In the genomic region with DNA sequence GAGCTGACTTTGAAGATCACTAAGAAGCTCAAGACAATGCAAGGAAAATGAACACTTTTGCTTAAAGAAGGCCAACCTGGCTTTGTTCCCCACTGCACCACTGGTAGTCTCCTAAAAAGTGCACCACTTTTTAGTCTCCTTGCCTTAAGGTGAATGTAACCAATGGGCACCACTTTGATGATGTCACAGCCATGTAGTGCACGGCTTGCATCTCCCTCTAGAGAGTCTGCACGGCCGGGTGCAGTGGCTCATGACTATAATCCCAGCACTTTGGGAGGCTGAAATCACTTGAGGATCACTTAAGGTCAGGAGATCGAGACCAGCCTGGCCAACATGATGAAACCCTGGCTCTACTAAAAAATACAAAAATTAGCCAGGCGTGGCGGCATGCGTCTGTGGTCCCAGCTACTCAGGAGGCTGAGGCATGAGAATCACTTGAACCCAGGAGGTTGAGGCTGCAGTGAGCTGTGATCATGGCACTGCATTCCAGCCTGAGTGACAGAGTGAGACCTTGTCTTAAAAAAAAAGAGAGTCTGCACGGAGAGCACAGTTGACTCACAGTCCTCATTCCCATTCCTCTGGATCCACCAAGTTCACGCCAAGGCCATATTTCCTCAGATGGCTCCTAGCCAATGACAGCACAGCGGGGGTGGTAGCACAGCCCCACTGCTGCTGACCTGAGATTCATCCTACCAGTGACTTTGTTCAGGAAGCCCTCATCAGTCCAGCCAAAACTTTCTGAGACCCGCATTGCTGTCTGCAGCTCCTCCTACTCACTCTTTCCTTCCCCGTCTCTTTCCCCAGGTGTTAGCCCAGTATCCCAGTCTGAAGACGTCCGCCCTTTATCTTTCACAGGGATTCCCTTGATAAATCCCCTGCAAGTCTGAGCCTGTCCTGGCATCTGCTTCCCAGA, we compare ENCODE assay signal across 10 cellular contexts. TPM values are rescaled to one million over a fixed set of nuclear protein-coding genes. Genes with fewer than 3 reads are reported as not detected.
DNase-seq lines count a peak whose midpoint lies in the region; ATAC-seq, FAIRE-seq and TF ChIP-seq lines count a peak whose summit lies in the region.
"Had no signal": no experiment of that assay in that cellular context is flagged by ENCODE, and none has a peak within 500 bp of the region (broad histone marks: within the 10 kb centered on the region; RNA-seq: fewer than 3 reads in every experiment).

No MANE protein-coding gene starts in this region.

- TF ChIP-seq CTCF in cardiac muscle cell (IDR thresholded peaks at IDR 0.05; ENCODE audit: low read depth, low read length) (no peak), endothelial cell of umbilical vein (IDR thresholded peaks at IDR 0.05; ENCODE audit: extremely low read depth in 1 of 2, insufficient read depth in 1 of 2, low read depth in 1 of 2, low read length in 2 of 2) (no peak)
- no peak for TF ChIP-seq CTCF in CD4-positive, alpha-beta T cell (IDR thresholded peaks at IDR 0.05)

- POLR2A ChIA-PET in endothelial cell of umbilical vein (lab: Charles Lee), result no interaction called here
- POLR2A ChIA-PET in CD4-positive, alpha-beta T cell (lab: Charles Lee), result no interaction called here

- H3K9me3 Mint-ChIP-seq in CD4-positive, alpha-beta T cell, result no peaks in the 10 kb centered on the region

- CTCF ChIA-PET in endothelial cell of umbilical vein (lab: Charles Lee), result no interaction called here
- CTCF ChIA-PET in CD4-positive, alpha-beta T cell (lab: Charles Lee), result interaction anchor here (1.0 kb wide), 1 partner anchor 8 kb away, joined by 3 read pairs; no protein-coding TSS in a partner anchor

- peaks cover 4% of the 10 kb centered on the region for H3K27me3 Mint-ChIP-seq in CD4-positive, alpha-beta T cell

- TF ChIP-seq POLR2A in endothelial cell of umbilical vein (IDR thresholded peaks at IDR 0.05; ENCODE audit: low read depth, low read length), result no peak

- no peaks in the 10 kb centered on the region for H4K20me1 ChIP-seq in endothelial cell of umbilical vein (replicated peaks; ENCODE audit: control insufficient read depth, extremely low read depth, insufficient read depth, low read length)

- H3K36me3 ChIP-seq in cardiac muscle cell (no peaks in the 10 kb centered on the region), endothelial cell of umbilical vein (ENCODE audit: control insufficient read depth in 2 of 2, extremely low read depth in 1 of 2, insufficient read depth in 2 of 2, low read length in 2 of 2) (no peaks in the 10 kb centered on the region)

- no peak overlapping the region for H3K4me3 Mint-ChIP-seq in CD4-positive, alpha-beta T cell

- H3K4me3 ChIP-seq in cardiac muscle cell (no peak overlapping the region), endothelial cell of umbilical vein (replicated peaks in 1 of 3; ENCODE audit: insufficient read depth in 1 of 3, low read depth in 1 of 3, low read length in 3 of 3) (no peak overlapping the region)

- peak overlapping the region; percentile 99 for H3K27ac ChIP-seq in cardiac muscle cell
- H3K27ac ChIP-seq in endothelial cell of umbilical vein (ENCODE audit: insufficient read depth, low read depth, low read length), result no peak overlapping the region
- H3K27ac ChIP-seq in CD4-positive, alpha-beta T cell (ENCODE audit: low read depth, low read length), result no peak overlapping the region

- no peak overlapping the region for H3K4me2 ChIP-seq in endothelial cell of umbilical vein (ENCODE audit: insufficient read depth, low read length)

- no peaks in the 10 kb centered on the region for H3K36me3 Mint-ChIP-seq in CD4-positive, alpha-beta T cell (ENCODE audit: low read depth)

- H3K9ac ChIP-seq in endothelial cell of umbilical vein (replicated peaks; ENCODE audit: extremely low read depth, insufficient read depth, low read length), result no peak overlapping the region

- H3K9me1 ChIP-seq in endothelial cell of umbilical vein (replicated peaks; ENCODE audit: control insufficient read depth, extremely low read depth, insufficient read depth, low read length), result no peaks in the 10 kb centered on the region

- peak; percentile 40 for FAIRE-seq in endothelial cell of umbilical vein (lab: Jason Lieb, UNC)

- BruUV-seq in endothelial cell of umbilical vein (replicated peaks; lab: Mats Ljungman, UMichigan), result no TSS peak

- H3K27ac Mint-ChIP-seq in CD4-positive, alpha-beta T cell, result no peak overlapping the region

- peaks cover 27% of the 10 kb centered on the region for H3K4me1 ChIP-seq in cardiac muscle cell (ENCODE audit: low read depth)
- H3K4me1 ChIP-seq in endothelial cell of umbilical vein (ENCODE audit: control insufficient read depth, extremely low read depth, insufficient read depth, low read length), result peaks cover 15% of the 10 kb centered on the region

- peak overlapping the region; percentile 1 for H2AFZ ChIP-seq in endothelial cell of umbilical vein (ENCODE audit: low read depth, low read length)

- no peaks in the 10 kb centered on the region for H3K79me2 ChIP-seq in endothelial cell of umbilical vein (ENCODE audit: control insufficient read depth, insufficient read depth, low read length)

- H3K27me3 ChIP-seq in cardiac muscle cell (no peaks in the 10 kb centered on the region), endothelial cell of umbilical vein (ENCODE audit: control insufficient read depth in 2 of 2, insufficient read depth in 2 of 2, low read length in 2 of 2) (no peaks in the 10 kb centered on the region)
- H3K27me3 ChIP-seq in CD4-positive, alpha-beta T cell (ENCODE audit: control insufficient read depth, insufficient read depth, low read length), result no peaks in the 10 kb centered on the region

- ATAC-seq in Right ventricle myocardium inferior (no peak), HG02852 (IDR thresholded peaks at IDR 0.05; ENCODE audit: unreplicated experiment) (no peak)
- no peak for ATAC-seq in CD4-positive, alpha-beta T cell (ENCODE audit: poor library complexity)

- no peaks in the 10 kb centered on the region for H3K9me3 ChIP-seq in cardiac muscle cell (ENCODE audit: low read depth)
- no peaks in the 10 kb centered on the region for H3K9me3 ChIP-seq in endothelial cell of umbilical vein (replicated peaks; ENCODE audit: control insufficient read depth, insufficient read depth, low read length)
- no peaks in the 10 kb centered on the region for H3K9me3 ChIP-seq in CD4-positive, alpha-beta T cell (ENCODE audit: control insufficient read depth, low read length)

- H3K4me1 Mint-ChIP-seq in CD4-positive, alpha-beta T cell (ENCODE audit: low read depth), result no peaks in the 10 kb centered on the region

- intact Hi-C loops in Right ventricle myocardium inferior (cut with DNase I) (loop anchor here (2.0 to 10.0 kb wide), 2 partner anchors 139 to 177 kb away; a partner anchor contains a TSS), endothelial cell of umbilical vein (cut with micrococcal nuclease) (no loop called here)
- intact Hi-C loops in CD4-positive, alpha-beta T cell (cut with DNase I, micrococcal nuclease), result no loop called here

- DNase-seq in cardiac muscle cell (ENCODE audit: low read depth in 1 of 2, low spot score in 1 of 2) (peak in 1 of 2 donors; percentile 95), Right ventricle myocardium inferior (ENCODE audit: missing footprints) (no peak), endothelial cell of umbilical vein (ENCODE audit: low read depth, low spot score) (peak; percentile 79), myocyte (ENCODE audit: low read depth) (peak; percentile 64), RKO (ENCODE audit: low spot score) (no peak), NCI-H226 (no peak)
- DNase-seq in CD4-positive, alpha-beta T cell, result no peak
- DNase-seq: AML-193; NK-92 treated with Interleukin-12 subunit alpha and Interleukin-12 subunit beta, amount 100 ng/mL, for 24 hours had no signal

- dilution Hi-C loops in endothelial cell of umbilical vein (cut with MboI; ENCODE audit: extremely low pct_ligation_motif_present, low sequenced_read_pairs), result no loop called here

TF ChIP-seq in endothelial cell of umbilical vein, 7 proteins besides CTCF, POLR2A, EP300 and RAD21 (continues in another document):
- TF ChIP-seq, protein P1, sequence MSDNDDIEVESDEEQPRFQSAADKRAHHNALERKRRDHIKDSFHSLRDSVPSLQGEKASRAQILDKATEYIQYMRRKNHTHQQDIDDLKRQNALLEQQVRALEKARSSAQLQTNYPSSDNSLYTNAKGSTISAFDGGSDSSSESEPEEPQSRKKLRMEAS (IDR thresholded peaks at IDR 0.05; ENCODE audit: insufficient read depth, insufficient read length), result no peak
- TF ChIP-seq POLR2AphosphoS5 (IDR thresholded peaks at IDR 0.05; ENCODE audit: insufficient read depth, low read depth, low read length) (no peak), JUN (IDR thresholded peaks at IDR 0.05; ENCODE audit: borderline replicate concordance, insufficient read depth, insufficient read length, low read depth) (no peak), FOS (IDR thresholded peaks at IDR 0.05; ENCODE audit: borderline replicate concordance, insufficient read depth, low read length) (no peak), MYC (IDR thresholded peaks at IDR 0.05; ENCODE audit: low read depth, low read length) (no peak)

RNA-seq across cellular contexts. Expression of a gene that starts 16.5 kb away (rescaled TPM):
- 19.9 and 30.0 TPM in 2 replicates for total RNA-seq in cardiac muscle cell
- polyA plus RNA-seq in cardiac muscle cell, result 42.6 and 44.8 TPM in 2 replicates
- total RNA-seq in Right ventricle myocardium inferior, result 8.1 TPM
- total RNA-seq in endothelial cell of umbilical vein, result 9.4 and 9.8 TPM in 2 replicates
- polyA plus RNA-seq in endothelial cell of umbilical vein, result 1.8 and 2.4 TPM in 2 replicates
- polyA plus RNA-seq in endothelial cell of umbilical vein (2011; cell fraction: cytosol; rRNA removed), result 3.7 and 3.8 TPM in 2 replicates
- 11.3 and 18.5 TPM in 2 replicates for polyA plus RNA-seq in endothelial cell of umbilical vein (2011; cell fraction: nucleus; rRNA removed)
- 7.7 and 8.5 TPM in 2 replicates for polyA plus RNA-seq in endothelial cell of umbilical vein (2012)
- 3.3 and 3.4 TPM in 2 replicates for polyA minus RNA-seq in endothelial cell of umbilical vein
- 3.1 TPM for polyA minus RNA-seq in endothelial cell of umbilical vein (2011; cell fraction: cytosol; rRNA and poly(A)+ RNA removed)
- 9.5 and 11.2 TPM in 2 replicates for polyA minus RNA-seq in endothelial cell of umbilical vein (2011; cell fraction: nucleus; rRNA and poly(A)+ RNA removed)
- 11.5 and 17.7 TPM in 2 replicates for total RNA-seq in myocyte
- polyA plus RNA-seq in myocyte (2012), result 5.5 TPM
- 1 to 10 TPM in 1 of 2 experiments, under 1 TPM in 1; 0.41 to 1.1 TPM for total RNA-seq in CD4-positive, alpha-beta T cell

RNA-seq across cellular contexts. Expression of a gene that starts 59.3 kb away (rescaled TPM):
- total RNA-seq in cardiac muscle cell (24.8 and 25.0 TPM in 2 replicates), Right ventricle myocardium inferior (5.3 TPM), endothelial cell of umbilical vein (11.9 and 13.4 TPM in 2 replicates), myocyte (10.7 and 11.8 TPM in 2 replicates)
- polyA plus RNA-seq in cardiac muscle cell (14.9 and 19.8 TPM in 2 replicates), endothelial cell of umbilical vein (12.9 and 17.1 TPM in 2 replicates)
- polyA plus RNA-seq in endothelial cell of umbilical vein (2011; cell fraction: cytosol; rRNA removed), result 13.2 and 13.9 TPM in 2 replicates
- polyA plus RNA-seq in endothelial cell of umbilical vein (2011; cell fraction: nucleus; rRNA removed), result 8.2 and 9.5 TPM in 2 replicates
- polyA plus RNA-seq in endothelial cell of umbilical vein (2012), result 10.6 and 15.2 TPM in 2 replicates
- 10.7 and 11.4 TPM in 2 replicates for polyA minus RNA-seq in endothelial cell of umbilical vein
- 10.7 TPM for polyA minus RNA-seq in endothelial cell of umbilical vein (2011; cell fraction: cytosol; rRNA and poly(A)+ RNA removed)
- polyA minus RNA-seq in endothelial cell of umbilical vein (2011; cell fraction: nucleus; rRNA and poly(A)+ RNA removed), result 3.2 and 4.2 TPM in 2 replicates
- 13.7 TPM for polyA plus RNA-seq in myocyte (2012)
- 10 to 100 TPM in 1 of 2 experiments, 1 to 10 TPM in 1; 9.8 to 12.6 TPM for total RNA-seq in CD4-positive, alpha-beta T cell

Comparison
In these comparisons a context has a peak if more than half of its experiments do, and no peak if none do; other contexts are left out.
1. DNase-seq: peak in endothelial cell of umbilical vein (single experiment) and myocyte (single experiment); none in Right ventricle myocardium inferior (single experiment), RKO (single experiment), NCI-H226 (single experiment) and CD4-positive, alpha-beta T cell (0 of 10).